1 cellular context compared by ENCODE assay signal in genomic region chr7:12716722-12717121, GRCh38.
TF ChIP-seq lines count a peak whose summit lies in the region.

No MANE protein-coding gene starts in this region.

TF ChIP-seq in A549, 52 proteins besides CTCF, POLR2A, EP300 and RAD21 (continued from another document):
- no peak for TF ChIP-seq REST (IDR thresholded peaks at IDR 0.05)
